Comparison of ENCODE assay signal across 21 cellular contexts in genomic region chr11:69039501-69039900, GRCh38. TPM values are rescaled to one million over a fixed set of nuclear protein-coding genes. Genes with fewer than 3 reads are reported as not detected.
A peak's percentile ranks its signal among the peaks of the same experiment; 100 is the strongest.
DNase-seq lines count a peak whose midpoint lies in the region; ATAC-seq, FAIRE-seq and TF ChIP-seq lines count a peak whose summit lies in the region.
"Had no signal": no experiment of that assay in that cellular context is flagged by ENCODE, and none has a peak within 500 bp of the region (broad histone marks: within the 10 kb centered on the region; RNA-seq: fewer than 3 reads in every experiment).

No MANE protein-coding gene starts in this region.

- no peak overlapping the region for H3K9ac ChIP-seq in BLaER1
- H3K9ac ChIP-seq in IMR-90 (ENCODE audit: low read depth, low read length), result no peak overlapping the region

- H3K27me3 ChIP-seq in BLaER1, result no peaks in the 10 kb centered on the region
- peaks cover under 1% of the 10 kb centered on the region; the same call in 1 of the 2 replicates for H3K27me3 ChIP-seq in IMR-90 (ENCODE audit: control insufficient read depth, insufficient read depth, low read length)
- no peaks in the 10 kb centered on the region for H3K27me3 ChIP-seq in bronchial epithelial cell (ENCODE audit: control insufficient read depth, insufficient read depth, low read length)
- H3K27me3 ChIP-seq: MG63, SJCRH30 had no signal

- H3K9me3 ChIP-seq in BLaER1 (no peaks in the 10 kb centered on the region), IMR-90 (ENCODE audit: control insufficient read depth, insufficient read depth, low read length) (no peaks in the 10 kb centered on the region)
- H3K9me3 ChIP-seq: MG63, SJCRH30 had no signal

- H4K5ac ChIP-seq in IMR-90 (ENCODE audit: low read depth, low read length), result no peak overlapping the region

- no peak overlapping the region for H3K18ac ChIP-seq in IMR-90 (ENCODE audit: low read depth, low read length)

- H3K56ac ChIP-seq in IMR-90 (ENCODE audit: extremely low read depth, insufficient read depth, low read length), result no peak overlapping the region

- H2AK5ac ChIP-seq in IMR-90 (ENCODE audit: low read depth, low read length), result no peak overlapping the region

- H3K27ac ChIP-seq in BLaER1 (no peak overlapping the region), IMR-90 (ENCODE audit: insufficient read depth, low read length) (no peak overlapping the region)
- H3K27ac ChIP-seq: PC-9, SJCRH30 had no signal

- dilution Hi-C loops in IMR-90 (cut with HindIII; ENCODE audit: low sequenced_read_pairs, unreplicated experiment), result no loop called here

- CTCF ChIA-PET in IMR-90 (lab: Yijun Ruan, JAX), result no interaction called here

- peak; percentile 11 for DNase-seq in IMR-90
- no peak for DNase-seq in bronchial epithelial cell (ENCODE audit: low read depth)
- peak; percentile 53 for DNase-seq in renal cortical epithelial cell (ENCODE audit: low read depth)
- DNase-seq in stimulated activated CD4-positive, alpha-beta T cell treated with anti-CD3 and anti-CD28 coated beads, Interleukin-2, amount 100 ng/mL, for 48 hours, result no peak
- DNase-seq: CD4-positive, alpha-beta memory T cell; DND-41; GDM1; HFFc6; MG63; NCI-H1092; NCI-H146; NCI-H2081 treated with DMSO at 0.1 percent for 48 hours; NCI-H524; PC-9; SJCRH30 had no signal

- H2AK9ac ChIP-seq in IMR-90 (replicated peaks; ENCODE audit: low read depth, low read length, poor library complexity), result no peak overlapping the region

- peaks cover 17% of the 10 kb centered on the region for H3K9me1 ChIP-seq in IMR-90 (ENCODE audit: insufficient read depth, low read length)

- H4K8ac ChIP-seq in IMR-90 (ENCODE audit: low read depth in 2 of 2, low read length in 2 of 2), result no peak overlapping the region

- no peaks in the 10 kb centered on the region for H3K36me3 ChIP-seq in BLaER1
- H3K36me3 ChIP-seq in IMR-90 (ENCODE audit: control insufficient read depth, insufficient read depth, low read length), result no peaks in the 10 kb centered on the region
- H3K36me3 ChIP-seq in bronchial epithelial cell (ENCODE audit: control insufficient read depth, insufficient read depth, low read length), result no peaks in the 10 kb centered on the region
- H3K36me3 ChIP-seq: MG63, SJCRH30 had no signal

- POLR2A ChIA-PET in IMR-90 (lab: Charles Lee; ENCODE audit: unreplicated experiment), result no interaction called here

- no peak for TF ChIP-seq CTCF in IMR-90 (conservative IDR thresholded peaks at IDR 0.05; ENCODE audit: low read depth, low read length)
- no peak for TF ChIP-seq CTCF in bronchial epithelial cell (IDR thresholded peaks at IDR 0.05; ENCODE audit: insufficient read depth, low read length, severe bottlenecking)

- intact Hi-C loops in IMR-90 (cut with micrococcal nuclease), result no loop called here

- H2AFZ ChIP-seq in IMR-90 (replicated peaks; ENCODE audit: low read length, poor library complexity), result no peak overlapping the region
- H2AFZ ChIP-seq: PC-9 had no signal

- H3K79me1 ChIP-seq in IMR-90 (ENCODE audit: low read depth in 1 of 2, low read length in 2 of 2), result no peaks in the 10 kb centered on the region

- no TSS peak for BruUV-seq in IMR-90 (replicated peaks; lab: Mats Ljungman, UMichigan)

- no peak overlapping the region for H2BK20ac ChIP-seq in IMR-90 (ENCODE audit: low read depth, low read length)

- H2BK5ac ChIP-seq in IMR-90 (ENCODE audit: low read depth, low read length, poor library complexity, severe bottlenecking), result no peak overlapping the region

- H3K4ac ChIP-seq in IMR-90 (ENCODE audit: low read depth, low read length), result peak overlapping the region; percentile 16; the same call in 1 of the 2 replicates

- H3K4me2 ChIP-seq in BLaER1 (peak overlapping the region; percentile 85), IMR-90 (ENCODE audit: low read depth, low read length) (no peak overlapping the region)
- H3K4me2 ChIP-seq: PC-9 had no signal

- no peak overlapping the region for H2BK15ac ChIP-seq in IMR-90 (ENCODE audit: low read depth, low read length)

- no peak for TF ChIP-seq POLR2A in IMR-90 (IDR thresholded peaks at IDR 0.05; ENCODE audit: low read depth, low read length)

- H4K20me1 ChIP-seq in BLaER1, result no peaks in the 10 kb centered on the region
- H4K20me1 ChIP-seq in IMR-90 (ENCODE audit: insufficient read depth, low read length), result no peaks in the 10 kb centered on the region

- WGBS in IMR-90 (ENCODE audit: extremely low coverage in 2 of 2, insufficient read length in 1 of 2), 2 experiments, result no CpG with 5 or more reads among the region's 1 CpG

- FAIRE-seq in bronchial epithelial cell (lab: Jason Lieb, UNC), result peak; percentile 32
- FAIRE-seq: GM12892, H1 had no signal

- ATAC-seq in IMR-90 (ENCODE audit: low read depth) (no peak), HG03108 (IDR thresholded peaks at IDR 0.05; ENCODE audit: unreplicated experiment) (no peak), HG02798 (IDR thresholded peaks at IDR 0.05; ENCODE audit: poor library complexity, unreplicated experiment) (no peak)

- no peak overlapping the region for H3K4me3 ChIP-seq in BLaER1
- no peak overlapping the region for H3K4me3 ChIP-seq in IMR-90 (ENCODE audit: insufficient read depth, low read depth, low read length)
- no peak overlapping the region for H3K4me3 ChIP-seq in bronchial epithelial cell (ENCODE audit: low read depth, low read length)
- H3K4me3 ChIP-seq: MG63, PC-9, SJCRH30 had no signal

- no peak for TF ChIP-seq RAD21 in IMR-90 (IDR thresholded peaks at IDR 0.05; ENCODE audit: low read length)

- no peak overlapping the region for H2BK120ac ChIP-seq in IMR-90 (ENCODE audit: low read depth, low read length)

- no peak overlapping the region for H3K23ac ChIP-seq in IMR-90 (ENCODE audit: low read depth, low read length)

- peaks cover 65% of the 10 kb centered on the region for H3K4me1 ChIP-seq in BLaER1
- peaks cover 24% of the 10 kb centered on the region for H3K4me1 ChIP-seq in IMR-90 (ENCODE audit: control insufficient read depth, insufficient read depth, low read length)

- in situ Hi-C loops in IMR-90 (cut with MboI; ENCODE audit: low sequenced_read_pairs), result no loop called here

- H3K14ac ChIP-seq in IMR-90 (replicated peaks; ENCODE audit: low read depth, low read length), result no peak overlapping the region

- no peak overlapping the region for H4K91ac ChIP-seq in IMR-90 (ENCODE audit: insufficient read depth, low read depth, low read length)

TF ChIP-seq in IMR-90, 13 proteins besides CTCF, POLR2A, EP300 and RAD21:
- no peak for TF ChIP-seq MXI1 (IDR thresholded peaks at IDR 0.05; ENCODE audit: borderline replicate concordance, low read depth, low read length)
TF ChIP-seq in IMR-90: peak in this region for 0.

RNA-seq across cellular contexts. Expression of gene TPCN2, which starts 9.2 kb away (rescaled TPM):
- total RNA-seq in IMR-90 (2012; rRNA removed), result 3.1 and 3.4 TPM in 2 replicates
- polyA plus RNA-seq in IMR-90 (2012; rRNA removed), result 6.9 and 8.0 TPM in 2 replicates
- 5.9 and 7.4 TPM in 2 replicates for polyA plus RNA-seq in IMR-90 (2012; cell fraction: cytosol; rRNA removed)
- 41.5 and 56.5 TPM in 2 replicates for polyA plus RNA-seq in IMR-90 (2012; cell fraction: nucleus; rRNA removed; ENCODE audit: low replicate concordance)
- total RNA-seq in bronchial epithelial cell, result 4.5 and 6.5 TPM in 2 replicates
- 9.9 and 15.6 TPM in 2 replicates for total RNA-seq in renal cortical epithelial cell

RNA-seq across cellular contexts. Expression of gene MRGPRF, which starts 26.5 kb away (rescaled TPM):
- total RNA-seq in IMR-90 (2012; rRNA removed) (5.8 and 6.3 TPM in 2 replicates), bronchial epithelial cell (0.53 TPM in 1 of 2 replicates, not detected in the other), renal cortical epithelial cell (0.10 TPM in 1 of 2 replicates, not detected in the other)
- polyA plus RNA-seq in IMR-90 (2012; rRNA removed), result 27.3 and 28.8 TPM in 2 replicates
- 27.9 and 54.6 TPM in 2 replicates for polyA plus RNA-seq in IMR-90 (2012; cell fraction: cytosol; rRNA removed)
- 17.5 and 36.2 TPM in 2 replicates for polyA plus RNA-seq in IMR-90 (2012; cell fraction: nucleus; rRNA removed; ENCODE audit: low replicate concordance)
- total RNA-seq: CD4-positive, alpha-beta memory T cell had no signal
- polyA plus RNA-seq: CD4-positive, alpha-beta memory T cell had no signal

RNA-seq across cellular contexts. Expression of gene MRGPRD, which starts 58.7 kb away (rescaled TPM):
- total RNA-seq in IMR-90 (2012; rRNA removed) (not detected in 2 replicates), bronchial epithelial cell (not detected in 2 replicates), renal cortical epithelial cell (not detected in 2 replicates)
- polyA plus RNA-seq in IMR-90 (2012; rRNA removed), result not detected in 2 replicates
- not detected in 2 replicates for polyA plus RNA-seq in IMR-90 (2012; cell fraction: cytosol; rRNA removed)
- not detected in 2 replicates for polyA plus RNA-seq in IMR-90 (2012; cell fraction: nucleus; rRNA removed; ENCODE audit: low replicate concordance)
- total RNA-seq: A673; CD4-positive, alpha-beta memory T cell; H1; HFFc6; PC-9; SJCRH30 had no signal
- polyA plus RNA-seq: H1 had no signal

Comparison
In these comparisons a context has a peak if more than half of its experiments do, and no peak if none do; other contexts are left out.
1. DNase-seq: peak in IMR-90 (single experiment) and renal cortical epithelial cell (single experiment); none in bronchial epithelial cell (single experiment) and stimulated activated CD4-positive, alpha-beta T cell treated with anti-CD3 and anti-CD28 coated beads, Interleukin-2, amount 100 ng/mL, for 48 hours (0 of 2).